ENCODE assay signal across 9 cellular contexts in genomic region chr1:31216016-31216415, GRCh38. TPM values are rescaled to one million over a fixed set of nuclear protein-coding genes. Genes with fewer than 3 reads are reported as not detected.
DNase-seq lines count a peak whose midpoint lies in the region; ATAC-seq and TF ChIP-seq lines count a peak whose summit lies in the region.
"Had no signal": no experiment of that assay in that cellular context is flagged by ENCODE, and none has a peak within 500 bp of the region (broad histone marks: within the 10 kb centered on the region; RNA-seq: fewer than 3 reads in every experiment).

No MANE protein-coding gene starts in this region.

- no peak for TF ChIP-seq CTCF in coronary artery (IDR thresholded peaks at IDR 0.05)

- H3K27ac ChIP-seq in coronary artery, result no peak overlapping the region

- no peak overlapping the region for H3K4me3 ChIP-seq in coronary artery

- DNase-seq in HT-29 (ENCODE audit: low spot score), result peak; percentile 51
- peak; percentile 7 for DNase-seq in OCI-M1 (lab: John Stamatoyannopoulos, UW)
- DNase-seq in globus pallidus (ENCODE audit: low spot score), result peak; percentile 51
- peak; percentile 45 for DNase-seq in pulmonary artery endothelial cell (ENCODE audit: low read depth, low spot score)
- DNase-seq in activated T-cell treated with anti-CD3 and anti-CD28 coated beads, Interleukin-2, amount 50 U/mL, for 1 hour, result no peak
- DNase-seq in LoVo (ENCODE audit: low spot score), result no peak
- DNase-seq in coronary artery (ENCODE audit: low spot score), result no peak

- no peak for ATAC-seq in HG02938 (IDR thresholded peaks at IDR 0.05; ENCODE audit: unreplicated experiment)
- ATAC-seq: activated CD4-positive, CD25-positive, alpha-beta regulatory T cell treated with anti-CD3 and anti-CD28 coated beads, Interleukin-2, amount 50 U/mL, for 24 hours had no signal

RNA-seq across cellular contexts. Expression of gene NKAIN1, which starts 23.7 kb away (rescaled TPM):
- not detected in 2 replicates for total RNA-seq in HT-29 (2014; rRNA removed; shearing (Covaris generic))
- total RNA-seq in pulmonary artery endothelial cell, result 0.32 TPM in 1 of 2 replicates, not detected in the other

Comparison
In these comparisons a context has a peak if more than half of its experiments do, and no peak if none do; other contexts are left out.
1. DNase-seq: peak in HT-29 (single experiment), OCI-M1 (single experiment), globus pallidus (single experiment) and pulmonary artery endothelial cell (single experiment); none in activated T-cell treated with anti-CD3 and anti-CD28 coated beads, Interleukin-2, amount 50 U/mL, for 1 hour (single experiment), LoVo (single experiment) and coronary artery (single experiment).